Comparison of ENCODE assay signal across 10 cellular contexts in the genomic region with DNA sequence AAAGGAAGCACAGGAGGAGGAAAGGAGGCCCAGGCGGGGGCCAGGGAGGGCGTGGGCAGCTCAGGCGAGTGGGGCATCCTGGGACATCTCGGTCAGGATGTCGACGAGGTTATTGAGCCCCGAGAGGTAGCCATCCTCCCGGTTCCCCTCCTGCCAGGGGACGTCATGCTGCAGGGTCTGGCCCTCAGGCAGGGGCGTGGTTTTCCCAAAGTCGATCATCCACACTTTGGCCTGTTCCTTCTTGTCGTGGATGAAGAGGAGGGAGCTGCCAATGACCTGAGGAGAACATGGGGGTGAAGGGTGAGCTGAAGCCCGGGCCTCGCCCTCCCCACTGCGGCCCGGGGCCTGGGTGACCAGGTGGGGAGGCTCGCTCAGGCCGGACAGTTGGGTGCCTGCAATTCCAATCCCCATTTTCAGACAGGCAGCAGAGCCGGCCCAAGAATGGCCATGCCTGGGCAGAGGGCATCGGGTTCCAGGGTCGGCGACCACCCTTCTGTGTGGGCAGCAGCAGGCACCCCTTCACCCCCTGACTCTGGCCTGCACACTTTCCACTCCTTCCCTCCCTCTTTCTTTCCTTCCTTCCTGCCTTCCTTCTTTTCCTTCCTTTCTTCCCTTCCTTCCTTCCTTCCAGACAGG.
DNase-seq lines count a peak whose midpoint lies in the region; ATAC-seq and TF ChIP-seq lines count a peak whose summit lies in the region.
"Had no signal": no experiment of that assay in that cellular context is flagged by ENCODE, and none has a peak within 500 bp of the region (broad histone marks: within the 10 kb centered on the region; RNA-seq: fewer than 3 reads in every experiment).

No MANE protein-coding gene starts in this region.

- no peaks in the 10 kb centered on the region for H3K27me3 ChIP-seq in CD8-positive, alpha-beta T cell (ENCODE audit: insufficient read depth, low read length)
- H3K27me3 ChIP-seq in Panc1 (ENCODE audit: control insufficient read depth, insufficient read depth, low read length) (no peaks in the 10 kb centered on the region), rectal smooth muscle tissue (ENCODE audit: control insufficient read depth, insufficient read depth, low read length) (no peaks in the 10 kb centered on the region)
- no peaks in the 10 kb centered on the region for H3K27me3 ChIP-seq in effector memory CD4-positive, alpha-beta T cell (replicated peaks; ENCODE audit: control insufficient read depth, insufficient read depth, low read length, poor library complexity, severe bottlenecking)

- H3K9me3 Mint-ChIP-seq in CD8-positive, alpha-beta T cell: no peaks in the 10 kb centered on the region
- H3K9me3 Mint-ChIP-seq: nephron had no signal

- peaks cover 53% of the 10 kb centered on the region for H3K36me3 ChIP-seq in CD8-positive, alpha-beta T cell (ENCODE audit: insufficient read depth, low read length)
- no peaks in the 10 kb centered on the region for H3K36me3 ChIP-seq in Panc1 (ENCODE audit: control insufficient read depth, insufficient read depth, low read length)
- peaks cover 64% of the 10 kb centered on the region for H3K36me3 ChIP-seq in effector memory CD4-positive, alpha-beta T cell (ENCODE audit: control insufficient read depth, insufficient read depth, low read length)
- H3K36me3 ChIP-seq in rectal smooth muscle tissue (ENCODE audit: control insufficient read depth, insufficient read depth, low read length): peaks cover 4% of the 10 kb centered on the region

- POLR2A ChIA-PET in CD8-positive, alpha-beta T cell (lab: Charles Lee): interaction anchor here (1.3 to 2.7 kb wide), 5 partner anchors 27 to 193 kb away, joined by 3 to 10 read pairs (median 6); no protein-coding TSS in a partner anchor
- POLR2A ChIA-PET in Panc1 (lab: Charles Lee): no interaction called here

- H3K4me3 ChIP-seq in CD8-positive, alpha-beta T cell (ENCODE audit: low read depth, low read length): peak overlapping the region; percentile 1
- H3K4me3 ChIP-seq in Panc1 (ENCODE audit: low read depth in 2 of 2, low read length in 2 of 2) (no peak overlapping the region), rectal smooth muscle tissue (ENCODE audit: low read length) (no peak overlapping the region)
- H3K4me3 ChIP-seq in effector memory CD4-positive, alpha-beta T cell (ENCODE audit: insufficient read depth, low read depth, low read length, poor library complexity, severe bottlenecking): peak overlapping the region; percentile 37

- H3K9me3 ChIP-seq in CD8-positive, alpha-beta T cell (ENCODE audit: low read length): no peaks in the 10 kb centered on the region
- no peaks in the 10 kb centered on the region for H3K9me3 ChIP-seq in Panc1 (ENCODE audit: control insufficient read depth, insufficient read depth, low read depth, low read length)
- no peaks in the 10 kb centered on the region for H3K9me3 ChIP-seq in effector memory CD4-positive, alpha-beta T cell (ENCODE audit: control insufficient read depth, low read length)

- peaks cover 59% of the 10 kb centered on the region for H3K4me1 ChIP-seq in CD8-positive, alpha-beta T cell (ENCODE audit: insufficient read depth, low read length)
- no peaks in the 10 kb centered on the region; the same call in 1 of the 2 replicates for H3K4me1 ChIP-seq in Panc1 (ENCODE audit: control insufficient read depth, insufficient read depth, low read length)
- peaks cover 40% of the 10 kb centered on the region for H3K4me1 ChIP-seq in effector memory CD4-positive, alpha-beta T cell (ENCODE audit: control insufficient read depth, insufficient read depth, low read length, poor library complexity, severe bottlenecking)
- H3K4me1 ChIP-seq in rectal smooth muscle tissue (ENCODE audit: control insufficient read depth, insufficient read depth, low read length): peaks cover 38% of the 10 kb centered on the region

- DNase-seq in CD8-positive, alpha-beta T cell: no peak
- DNase-seq in Panc1 (ENCODE audit: low read depth, low spot score) (no peak), NCI-H2029 treated with DMSO at 0.1 percent for 48 hours (lab: John Stamatoyannopoulos, UW) (no peak), NCI-H1417 (lab: John Stamatoyannopoulos, UW) (no peak)
- no peak for DNase-seq in effector memory CD4-positive, alpha-beta T cell
- DNase-seq: DMS 273 treated with DMSO at 0.1 percent for 48 hours had no signal

- ATAC-seq in CD8-positive, alpha-beta T cell: peak; percentile 2
- ATAC-seq in Panc1: 0 out of 2 replicates have a peak, but pooled peaks have one; percentile 3
- ATAC-seq in HG02840 (IDR thresholded peaks at IDR 0.05; ENCODE audit: low FRiP score, unreplicated experiment): no peak
- ATAC-seq in HG03378 (IDR thresholded peaks at IDR 0.05; ENCODE audit: unreplicated experiment): no peak

- CTCF ChIA-PET in CD8-positive, alpha-beta T cell (lab: Charles Lee): interaction anchor here (0.9 to 11.8 kb wide), 26 partner anchors 9 to 213 kb away, joined by 3 to 218 read pairs (median 6); partner anchors contain the start of gene ITPKB
- CTCF ChIA-PET in Panc1 (lab: Charles Lee): interaction anchor here (0.8 kb wide), 1 partner anchor 192 kb away, joined by 3 read pairs; no protein-coding TSS in a partner anchor

- H3K27me3 Mint-ChIP-seq in CD8-positive, alpha-beta T cell (ENCODE audit: low read depth): no peaks in the 10 kb centered on the region

- H3K36me3 Mint-ChIP-seq in CD8-positive, alpha-beta T cell: peaks cover 86% of the 10 kb centered on the region

- no peak for TF ChIP-seq CTCF in CD8-positive, alpha-beta T cell (IDR thresholded peaks at IDR 0.05)
- no peak for TF ChIP-seq CTCF in Panc1 (IDR thresholded peaks at IDR 0.05)

- BruUV-seq in Panc1 (replicated peaks; lab: Mats Ljungman, UMichigan): no TSS peak

- H3K27ac ChIP-seq in CD8-positive, alpha-beta T cell (ENCODE audit: low read depth, low read length): peak overlapping the region; percentile 24
- no peak overlapping the region for H3K27ac ChIP-seq in Panc1 (ENCODE audit: low read length)
- peak overlapping the region; percentile 47 for H3K27ac ChIP-seq in effector memory CD4-positive, alpha-beta T cell (ENCODE audit: insufficient read depth, low read length, poor library complexity, severe bottlenecking)
- peak overlapping the region; percentile 38 for H3K27ac ChIP-seq in rectal smooth muscle tissue (ENCODE audit: low read depth, low read length)

- H3K4me3 Mint-ChIP-seq in CD8-positive, alpha-beta T cell: peak overlapping the region; percentile 67
- H3K4me3 Mint-ChIP-seq: nephron had no signal

- H3K4me1 Mint-ChIP-seq in CD8-positive, alpha-beta T cell (ENCODE audit: low read depth): peaks cover 52% of the 10 kb centered on the region

- H3K27ac Mint-ChIP-seq in CD8-positive, alpha-beta T cell: peak overlapping the region; percentile 95

- in situ Hi-C loops in Panc1 (cut with HindIII; ENCODE audit: low pct_unique_long_range_greater_than_20kb, low sequenced_read_pairs): no loop called here

- intact Hi-C loops in CD8-positive, alpha-beta T cell (cut with DNase I, micrococcal nuclease): loop anchor here (1.0 to 5.0 kb wide), 7 partner anchors 16 to 278 kb away; partner anchors contain the start of gene ITPKB (in 2 of the 2)
- intact Hi-C loops in Panc1 (cut with micrococcal nuclease; ENCODE audit: unreplicated experiment): loop anchor here (2.0 kb wide), 1 partner anchor 194 kb away; no protein-coding TSS in a partner anchor

- H3K9ac ChIP-seq in rectal smooth muscle tissue (ENCODE audit: low read length): no peak overlapping the region

Comparison
In these comparisons a context has a peak if more than half of its experiments do, and no peak if none do; other contexts are left out.
1. ATAC-seq: peak in CD8-positive, alpha-beta T cell (single experiment) and Panc1 (single experiment); none in HG02840 (single experiment) and HG03378 (single experiment).
2. H3K4me3 ChIP-seq: peak in CD8-positive, alpha-beta T cell (single experiment) and effector memory CD4-positive, alpha-beta T cell (single experiment); none in Panc1 (0 of 2) and rectal smooth muscle tissue (single experiment).